28 cellular contexts compared by ENCODE assay signal in the genomic region with DNA sequence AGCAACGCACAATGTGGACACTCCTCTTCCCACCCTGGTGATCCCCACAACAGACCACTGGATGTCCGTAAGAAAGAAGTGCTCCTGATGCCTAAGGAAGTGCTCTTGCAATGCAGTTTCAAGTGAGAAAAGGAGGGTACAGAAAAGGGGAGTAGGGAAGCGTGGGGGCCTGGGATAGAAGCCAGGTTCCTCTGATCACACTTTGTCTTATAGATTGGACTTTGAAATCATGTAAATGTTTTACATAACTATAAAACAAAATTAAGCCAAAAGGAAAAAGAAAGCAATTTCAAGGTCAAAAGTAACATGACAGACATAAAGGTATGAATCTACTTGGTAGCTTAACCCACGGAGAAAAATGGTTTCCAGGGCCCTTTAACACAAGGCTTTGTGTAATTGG.
"Had no signal": no experiment of that assay in that cellular context is flagged by ENCODE, and none has a peak within 500 bp of the region (broad histone marks: within the 10 kb centered on the region; RNA-seq: fewer than 3 reads in every experiment).

No MANE protein-coding gene starts in this region.

- H3K36me3 ChIP-seq: brain microvascular endothelial cell, esophagus muscularis mucosa, gastrocnemius medialis had no signal

- H3K27ac Mint-ChIP-seq: activated CD4-positive, alpha-beta memory T cell treated with anti-CD3 and anti-CD28 coated beads for 36 hours; activated CD4-positive, alpha-beta T cell treated with anti-CD3 and anti-CD28 coated beads for 36 hours; activated CD4-positive, alpha-beta T cell treated with anti-CD3 and anti-CD28 coated beads, Interleukin-2, amount 10 ng/mL, durations not matched to agents 24 days and 14 days; activated CD8-positive, alpha-beta memory T cell treated with anti-CD3 and anti-CD28 coated beads, Interleukin-2, amount 10 ng/mL, durations not matched to agents 7 days and 5 days; activated CD8-positive, alpha-beta T cell treated with anti-CD3 and anti-CD28 coated beads, Interleukin-2, amount 10 ng/mL, durations not matched to agents 7 days and 5 days; activated naive CD8-positive, alpha-beta T cell treated with anti-CD3 and anti-CD28 coated beads, Interleukin-2, amount 10 ng/mL, durations not matched to agents 7 days and 5 days; activated T-helper 1 cell treated with anti-CD3 and anti-CD28 coated beads, Interleukin-12 subunit alpha, Interleukin-12 subunit beta, Interleukin-2, Interleukin-4 antibody, amounts not matched to agents 30 ng/mL and 10 ng/mL and 1 ng/mL, durations not matched to agents 14 hours and 24 hours and 36 hours; activated T-helper 2 cell treated with anti-CD3 and anti-CD28 coated beads, Interferon-gamma antibody, Interleukin-2, Interleukin-4, amounts not matched to agents 10 μg/mL and 5 μg/mL and 100 μg/mL, durations not matched to agents 14 hours and 24 hours and 36 hours; effector memory CD8-positive, alpha-beta T cell had no signal

- DNase-seq: activated CD4-positive, alpha-beta memory T cell treated with anti-CD3 and anti-CD28 coated beads for 36 hours; activated CD4-positive, alpha-beta T cell treated with anti-CD3 and anti-CD28 coated beads for 36 hours; activated CD4-positive, alpha-beta T cell treated with anti-CD3 and anti-CD28 coated beads, Interleukin-2, amount 10 ng/mL, durations not matched to agents 24 days and 14 days; activated CD4-positive, CD25-positive, alpha-beta regulatory T cell; activated CD4-positive, CD25-positive, alpha-beta regulatory T cell treated with anti-CD3 and anti-CD28 coated beads, Interleukin-2, amount 50 U/mL, for 72 hours; activated CD8-positive, alpha-beta memory T cell treated with anti-CD3 and anti-CD28 coated beads, Interleukin-2, amount 10 ng/mL, durations not matched to agents 7 days and 5 days; activated CD8-positive, alpha-beta memory T cell treated with anti-CD3 and anti-CD28 coated beads, Interleukin-2, amount 50 U/mL, for 4 hours; activated CD8-positive, alpha-beta T cell treated with anti-CD3 and anti-CD28 coated beads, Interleukin-2, amount 10 ng/mL, durations not matched to agents 7 days and 5 days; activated gamma-delta T cell treated with Interleukin-2 at 50 U/mL for 16 hours; activated naive CD4-positive, alpha-beta T cell treated with anti-CD3 and anti-CD28 coated beads, Interleukin-2, amount 50 U/mL, for 16 hours; activated naive CD4-positive, alpha-beta T cell treated with Interleukin-2 at 50 U/mL for 16 hours; activated naive CD8-positive, alpha-beta T cell treated with anti-CD3 and anti-CD28 coated beads, Interleukin-2, amount 10 ng/mL, durations not matched to agents 7 days and 5 days; activated T-cell treated with anti-CD3 and anti-CD28 coated beads, Interleukin-2, amount 50 U/mL, for 1 hour; activated T-cell treated with anti-CD3 and anti-CD28 coated beads, Interleukin-2, amount 50 U/mL, for 48 hours; brain microvascular endothelial cell; caudate nucleus; cortex of kidney; dermis blood vessel endothelial cell; effector CD4-positive, alpha-beta T cell; effector memory CD8-positive, alpha-beta T cell; erythroblast; foreskin keratinocyte; gastrocnemius medialis; glutamatergic neuron; T-helper 2 cell had no signal

- H3K27me3 ChIP-seq: esophagus muscularis mucosa, gastrocnemius medialis had no signal

- H3K4me1 ChIP-seq: foreskin keratinocyte, gastrocnemius medialis had no signal

- H3K27me3 Mint-ChIP-seq: activated CD4-positive, alpha-beta memory T cell treated with anti-CD3 and anti-CD28 coated beads for 36 hours; activated CD4-positive, alpha-beta T cell treated with anti-CD3 and anti-CD28 coated beads for 36 hours; activated CD4-positive, alpha-beta T cell treated with anti-CD3 and anti-CD28 coated beads, Interleukin-2, amount 10 ng/mL, durations not matched to agents 24 days and 14 days; activated CD8-positive, alpha-beta memory T cell treated with anti-CD3 and anti-CD28 coated beads, Interleukin-2, amount 10 ng/mL, durations not matched to agents 7 days and 5 days; effector memory CD8-positive, alpha-beta T cell had no signal

- H3K4me3 ChIP-seq: esophagus muscularis mucosa, gastrocnemius medialis had no signal

- H3K9me3 Mint-ChIP-seq: effector memory CD8-positive, alpha-beta T cell had no signal

- H3K36me3 Mint-ChIP-seq: activated CD4-positive, alpha-beta memory T cell treated with anti-CD3 and anti-CD28 coated beads for 36 hours had no signal

- ATAC-seq: activated CD4-positive, alpha-beta T cell treated with anti-CD3 and anti-CD28 coated beads for 36 hours; activated CD8-positive, alpha-beta memory T cell treated with anti-CD3 and anti-CD28 coated beads, Interleukin-2, amount 10 ng/mL, durations not matched to agents 7 days and 5 days; activated CD8-positive, alpha-beta T cell treated with anti-CD3 and anti-CD28 coated beads, Interleukin-2, amount 10 ng/mL, durations not matched to agents 7 days and 5 days; effector memory CD8-positive, alpha-beta T cell; foreskin keratinocyte; gastrocnemius medialis had no signal

- H3K4me3 Mint-ChIP-seq: activated CD4-positive, alpha-beta memory T cell treated with anti-CD3 and anti-CD28 coated beads for 36 hours; activated CD4-positive, alpha-beta T cell treated with anti-CD3 and anti-CD28 coated beads for 36 hours; activated CD4-positive, alpha-beta T cell treated with anti-CD3 and anti-CD28 coated beads, Interleukin-2, amount 10 ng/mL, durations not matched to agents 24 days and 14 days; activated CD8-positive, alpha-beta memory T cell treated with anti-CD3 and anti-CD28 coated beads, Interleukin-2, amount 10 ng/mL, durations not matched to agents 7 days and 5 days; activated CD8-positive, alpha-beta T cell treated with anti-CD3 and anti-CD28 coated beads, Interleukin-2, amount 10 ng/mL, durations not matched to agents 7 days and 5 days; activated naive CD8-positive, alpha-beta T cell treated with anti-CD3 and anti-CD28 coated beads, Interleukin-2, amount 10 ng/mL, durations not matched to agents 7 days and 5 days; activated T-helper 1 cell treated with anti-CD3 and anti-CD28 coated beads, Interleukin-12 subunit alpha, Interleukin-12 subunit beta, Interleukin-2, Interleukin-4 antibody, amounts not matched to agents 30 ng/mL and 10 ng/mL and 1 ng/mL, durations not matched to agents 14 hours and 24 hours and 36 hours; effector memory CD8-positive, alpha-beta T cell had no signal

- H3K27ac ChIP-seq: brain microvascular endothelial cell, esophagus muscularis mucosa, foreskin keratinocyte, gastrocnemius medialis had no signal

- H3K9me3 ChIP-seq: gastrocnemius medialis had no signal
